2 cellular contexts compared by ENCODE assay signal in the genomic region with DNA sequence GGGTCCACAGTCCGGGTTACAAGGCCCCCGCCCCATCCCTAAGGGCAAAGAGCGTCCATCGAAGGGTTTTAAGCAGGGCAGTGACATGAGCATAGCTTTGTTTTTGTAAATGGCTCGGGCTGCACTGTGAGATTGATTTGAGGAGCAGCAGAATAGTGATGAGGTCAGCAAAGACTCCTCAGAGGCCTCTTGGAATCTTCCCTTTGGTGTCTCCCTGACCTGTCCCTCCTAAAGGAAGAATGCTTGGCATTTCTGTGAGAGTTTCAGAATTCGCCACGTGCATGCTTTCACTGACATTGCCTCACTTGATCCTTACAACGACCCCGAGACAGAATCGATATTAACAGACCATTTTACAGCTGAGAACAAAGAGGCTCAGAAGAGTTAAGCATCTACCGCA.
A peak's percentile ranks its signal among the peaks of the same experiment; 100 is the strongest.
TF ChIP-seq lines count a peak whose summit lies in the region.

No MANE protein-coding gene starts in this region.

TF ChIP-seq in IMR-90, 13 proteins besides CTCF, POLR2A, EP300 and RAD21:
- TF ChIP-seq CEBPB (IDR thresholded peaks at IDR 0.05; ENCODE audit: low read depth, low read length), result no peak
- peak; percentile 85 for TF ChIP-seq MAFK (IDR thresholded peaks at IDR 0.05; ENCODE audit: low read depth, low read length)

TF ChIP-seq in H1, 55 proteins besides CTCF, POLR2A, EP300 and RAD21:
- TF ChIP-seq TAF7 (optimal IDR thresholded peaks at IDR 0.05; ENCODE audit: borderline replicate concordance, low read depth, low read length) (no peak), ASH2L (IDR thresholded peaks at IDR 0.05; ENCODE audit: low read length) (no peak), BCL11A (IDR thresholded peaks at IDR 0.05; ENCODE audit: low read depth in 2 of 2, low read length in 2 of 2) (no peak), ZNF274 (IDR thresholded peaks at IDR 0.05; ENCODE audit: borderline replicate concordance, extremely low read depth, low read length) (no peak), POLR2AphosphoS5 (IDR thresholded peaks at IDR 0.05; ENCODE audit: low read depth, low read length) (no peak), MAFK (IDR thresholded peaks at IDR 0.05; ENCODE audit: low read depth, low read length) (peak; percentile 72), TEAD4 (IDR thresholded peaks at IDR 0.05; ENCODE audit: low read depth, low read length) (peak; percentile 83), GABPA (IDR thresholded peaks at IDR 0.05; ENCODE audit: borderline replicate concordance, insufficient read depth, low read length) (no peak), RFX5 (IDR thresholded peaks at IDR 0.05; ENCODE audit: borderline replicate concordance, low read depth, low read length) (no peak), CEBPB (IDR thresholded peaks at IDR 0.05; ENCODE audit: low read depth, low read length) (0 out of 2 replicates have a peak, but pooled peaks have one; percentile 13)
- TF ChIP-seq, protein P1, sequence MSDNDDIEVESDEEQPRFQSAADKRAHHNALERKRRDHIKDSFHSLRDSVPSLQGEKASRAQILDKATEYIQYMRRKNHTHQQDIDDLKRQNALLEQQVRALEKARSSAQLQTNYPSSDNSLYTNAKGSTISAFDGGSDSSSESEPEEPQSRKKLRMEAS (IDR thresholded peaks at IDR 0.05), result 0 out of 2 replicates have a peak, but pooled peaks have one; percentile 13
- TF ChIP-seq, protein P2, sequence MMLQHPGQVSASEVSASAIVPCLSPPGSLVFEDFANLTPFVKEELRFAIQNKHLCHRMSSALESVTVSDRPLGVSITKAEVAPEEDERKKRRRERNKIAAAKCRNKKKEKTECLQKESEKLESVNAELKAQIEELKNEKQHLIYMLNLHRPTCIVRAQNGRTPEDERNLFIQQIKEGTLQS (IDR thresholded peaks at IDR 0.05; ENCODE audit: insufficient read depth, low read depth, low read length), result no peak
